ENCODE assay signal across 26 cellular contexts in genomic region chr11:57416436-57416835, GRCh38. TPM values are rescaled to one million over a fixed set of nuclear protein-coding genes. Genes with fewer than 3 reads are reported as not detected.
A peak's percentile ranks its signal among the peaks of the same experiment; 100 is the strongest.
DNase-seq lines count a peak whose midpoint lies in the region; ATAC-seq and TF ChIP-seq lines count a peak whose summit lies in the region.
"Had no signal": no experiment of that assay in that cellular context is flagged by ENCODE, and none has a peak within 500 bp of the region (broad histone marks: within the 10 kb centered on the region; RNA-seq: fewer than 3 reads in every experiment).

No MANE protein-coding gene starts in this region.

- H3K36me3 ChIP-seq in mesenchymal stem cell (ENCODE audit: control insufficient read depth in 1 of 2, insufficient read depth in 2 of 2, low read depth in 1 of 2, low read length in 2 of 2) (peaks cover 35 to 100% of the 10 kb centered on the region in 2 experiments), upper lobe of left lung (peaks cover 35 to 95% (median 56%) of the 10 kb centered on the region in 4 donors), mucosa of descending colon (ENCODE audit: low read depth) (no peaks in the 10 kb centered on the region)

- H3K4ac ChIP-seq in mesenchymal stem cell (ENCODE audit: low read depth in 1 of 2, low read length in 2 of 2) = no peak overlapping the region

- no peak overlapping the region for H2AK5ac ChIP-seq in mesenchymal stem cell (ENCODE audit: low read length, severe bottlenecking)

- TF ChIP-seq CTCF in upper lobe of left lung (IDR thresholded peaks at IDR 0.05) (no peak), mucosa of descending colon (IDR thresholded peaks at IDR 0.05) (no peak)

- H3K4me2 ChIP-seq in mesenchymal stem cell (ENCODE audit: low read length, poor library complexity, severe bottlenecking) = no peak overlapping the region
- H3K4me2 ChIP-seq: BLaER1, SK-N-SH had no signal

- H2BK15ac ChIP-seq in mesenchymal stem cell (ENCODE audit: low read depth, poor library complexity, severe bottlenecking) = no peak overlapping the region

- no peak overlapping the region for H2AFZ ChIP-seq in mesenchymal stem cell (ENCODE audit: low read depth, low read length)

- no peak overlapping the region for H2BK120ac ChIP-seq in mesenchymal stem cell (ENCODE audit: low read depth, low read length)

- no peak for TF ChIP-seq POLR2A in upper lobe of left lung (IDR thresholded peaks at IDR 0.05)

- H3K36me3 Mint-ChIP-seq in activated T-cell treated with anti-CD3 and anti-CD28 coated beads, Interleukin-2, amount 50 U/mL, for 24 hours (ENCODE audit: low read depth) = peaks cover 98% of the 10 kb centered on the region
- peaks cover 100% of the 10 kb centered on the region for H3K36me3 Mint-ChIP-seq in activated T-helper 17 cell treated with anti-CD3 and anti-CD28 coated beads, Interleukin-2, amount 50 U/mL, for 72 hours (ENCODE audit: low read depth)

- H3K4me3 ChIP-seq in mesenchymal stem cell (ENCODE audit: insufficient read depth in 1 of 2, low read depth in 1 of 2, low read length in 2 of 2) (no peak overlapping the region), upper lobe of left lung (no peak overlapping the region), mucosa of descending colon (no peak overlapping the region)
- H3K4me3 ChIP-seq: BLaER1 had no signal

- H3K23ac ChIP-seq in mesenchymal stem cell (ENCODE audit: low read length in 2 of 2) = no peak overlapping the region

- TF ChIP-seq EP300 in upper lobe of left lung (IDR thresholded peaks at IDR 0.05) = no peak

- H3K4me3 Mint-ChIP-seq in activated T-cell treated with anti-CD3 and anti-CD28 coated beads, Interleukin-2, amount 50 U/mL, for 24 hours = no peak overlapping the region
- peak overlapping the region; percentile 28 for H3K4me3 Mint-ChIP-seq in activated T-helper 17 cell treated with anti-CD3 and anti-CD28 coated beads, Interleukin-2, amount 50 U/mL, for 72 hours
- H3K4me3 Mint-ChIP-seq: CD4-positive, alpha-beta memory T cell had no signal

- DNase-seq in activated T-cell treated with anti-CD3 and anti-CD28 coated beads, Interleukin-2, amount 50 U/mL, for 24 hours = peak; percentile 12
- no peak for DNase-seq in activated T-cell treated with anti-CD3 and anti-CD28 coated beads, Interleukin-2, amount 50 U/mL, for 48 hours
- DNase-seq in mesenchymal stem cell (no peak), upper lobe of left lung (no peak), COLO829 (ENCODE audit: low spot score) (no peak), mucosa of descending colon (no peak), NCI-H2196 treated with DMSO at 0.1 percent for 48 hours (lab: John Stamatoyannopoulos, UW; ENCODE audit: unreplicated experiment) (no peak)
- DNase-seq: ACHN; CD4-positive, alpha-beta memory T cell; DMS153; Kasumi-1; MM.1S; NCI-H1048; NCI-H1436; NCI-H187 treated with DMSO at 0.1 percent for 48 hours; NCI-H2107; NCI-H226; NCI-H510A treated with DMSO at 0.1 percent for 48 hours; NCI-H748 treated with DMSO at 0.1 percent for 48 hours; SIG-M5; SK-N-SH had no signal

- no peak overlapping the region for H2BK5ac ChIP-seq in mesenchymal stem cell (ENCODE audit: low read depth, low read length, poor library complexity, severe bottlenecking)

- H3K9me3 ChIP-seq in mesenchymal stem cell (ENCODE audit: control insufficient read depth, low read length) (peaks cover 6% of the 10 kb centered on the region), upper lobe of left lung (no peaks in the 10 kb centered on the region), mucosa of descending colon (no peaks in the 10 kb centered on the region)
- H3K9me3 ChIP-seq: SK-N-SH had no signal

- H3K27me3 ChIP-seq in mesenchymal stem cell (ENCODE audit: control insufficient read depth in 1 of 2, insufficient read depth in 1 of 2, low read length in 2 of 2) = no peaks in the 10 kb centered on the region
- H3K27me3 ChIP-seq in upper lobe of left lung = no peaks in the 10 kb centered on the region
- H3K27me3 ChIP-seq: BLaER1 had no signal

- WGBS in mesenchymal stem cell = 94% methylated on average over 3 of the region's 3 CpGs
- 93 to 94% methylated on average over 3 of the region's 3 CpGs for WGBS in upper lobe of left lung, 2 donors

- no peak overlapping the region for H3K18ac ChIP-seq in mesenchymal stem cell (ENCODE audit: low read depth in 1 of 2, low read length in 2 of 2)

- H3K14ac ChIP-seq in mesenchymal stem cell (ENCODE audit: low read length in 2 of 2) = no peak overlapping the region

- peak overlapping the region; percentile 70 for H3K9ac ChIP-seq in mesenchymal stem cell (ENCODE audit: low read length)
- H3K9ac ChIP-seq: BLaER1, SK-N-SH had no signal

- H3K4me1 ChIP-seq in mesenchymal stem cell (ENCODE audit: control insufficient read depth, insufficient read depth, low read depth, low read length) (no peaks in the 10 kb centered on the region), upper lobe of left lung (peaks cover 5 to 12% (median 12%) of the 10 kb centered on the region in 4 donors), mucosa of descending colon (ENCODE audit: low read depth) (no peaks in the 10 kb centered on the region)

- H3K4me1 Mint-ChIP-seq in activated T-cell treated with anti-CD3 and anti-CD28 coated beads, Interleukin-2, amount 50 U/mL, for 24 hours (ENCODE audit: low read depth) = peaks cover 77% of the 10 kb centered on the region
- H3K4me1 Mint-ChIP-seq in activated T-helper 17 cell treated with anti-CD3 and anti-CD28 coated beads, Interleukin-2, amount 50 U/mL, for 72 hours = peaks cover 34% of the 10 kb centered on the region

- H4K8ac ChIP-seq in mesenchymal stem cell (ENCODE audit: low read length) = no peak overlapping the region

- intact Hi-C loops in mucosa of descending colon (cut with DNase I, micrococcal nuclease) = no loop called here

- H3K9me3 Mint-ChIP-seq in activated T-cell treated with anti-CD3 and anti-CD28 coated beads, Interleukin-2, amount 50 U/mL, for 24 hours = no peaks in the 10 kb centered on the region
- H3K9me3 Mint-ChIP-seq in activated T-helper 17 cell treated with anti-CD3 and anti-CD28 coated beads, Interleukin-2, amount 50 U/mL, for 72 hours = no peaks in the 10 kb centered on the region
- H3K9me3 Mint-ChIP-seq: CD4-positive, alpha-beta memory T cell had no signal

- no peak overlapping the region for H3K27ac ChIP-seq in mesenchymal stem cell (ENCODE audit: low read length, poor library complexity, severe bottlenecking)
- H3K27ac ChIP-seq in upper lobe of left lung = peak overlapping the region in 3 of 4 donors; percentile 6 to 33 (median 18)
- H3K27ac ChIP-seq: 22Rv1, BLaER1 had no signal

- no peak overlapping the region for H2BK12ac ChIP-seq in mesenchymal stem cell (ENCODE audit: low read length in 2 of 2)

- H3K27me3 Mint-ChIP-seq in activated T-cell treated with anti-CD3 and anti-CD28 coated beads, Interleukin-2, amount 50 U/mL, for 24 hours = no peaks in the 10 kb centered on the region
- H3K27me3 Mint-ChIP-seq in activated T-helper 17 cell treated with anti-CD3 and anti-CD28 coated beads, Interleukin-2, amount 50 U/mL, for 72 hours = no peaks in the 10 kb centered on the region
- H3K27me3 Mint-ChIP-seq: CD4-positive, alpha-beta memory T cell had no signal

- no peak for ATAC-seq in activated T-helper 17 cell treated with anti-CD3 and anti-CD28 coated beads, Interleukin-2, amount 50 U/mL, for 72 hours (replicated peaks)
- ATAC-seq in upper lobe of left lung (ENCODE audit: low FRiP score in 2 of 2) = no peak
- ATAC-seq in mucosa of descending colon = no peak

- H4K91ac ChIP-seq in mesenchymal stem cell (ENCODE audit: low read length) = no peak overlapping the region

- H3K27ac Mint-ChIP-seq in activated T-cell treated with anti-CD3 and anti-CD28 coated beads, Interleukin-2, amount 50 U/mL, for 24 hours = peak overlapping the region; percentile 71
- H3K27ac Mint-ChIP-seq in activated T-helper 17 cell treated with anti-CD3 and anti-CD28 coated beads, Interleukin-2, amount 50 U/mL, for 72 hours = no peak overlapping the region

- H3K79me1 ChIP-seq in mesenchymal stem cell (replicated peaks; ENCODE audit: low read length, poor library complexity, severe bottlenecking) = peaks cover 5% of the 10 kb centered on the region

RNA-seq across cellular contexts. Expression of gene SLC43A3, which starts 10.5 kb away (rescaled TPM):
- 100 to 1,000 TPM; 346 to 386 TPM for total RNA-seq in activated T-helper 17 cell treated with anti-CD3 and anti-CD28 coated beads, Interleukin-2, amount 50 U/mL, for 72 hours
- polyA plus RNA-seq in mesenchymal stem cell (2013, experiment 1 of 2) = 3.9 TPM
- polyA plus RNA-seq in mesenchymal stem cell (2013, experiment 2 of 2) = 3.8 TPM
- total RNA-seq in upper lobe of left lung (100 to 1,000 TPM in 4 of 6 donors, 10 to 100 TPM in 2; 61.6 to 177 (median 118) TPM), mucosa of descending colon (10 to 100 TPM in 2 of 3 donors, 1 to 10 TPM in 1; 6.3 to 24.4 (median 16.9) TPM)
- total RNA-seq: G401 had no signal

RNA-seq across cellular contexts. Expression of gene PRG2, which starts 26.0 kb away (rescaled TPM):
- total RNA-seq in activated T-helper 17 cell treated with anti-CD3 and anti-CD28 coated beads, Interleukin-2, amount 50 U/mL, for 72 hours = 1 to 10 TPM; 2.2 to 6.2 TPM
- polyA plus RNA-seq in mesenchymal stem cell (2013, experiment 1 of 2) = not detected
- 0.04 TPM for polyA plus RNA-seq in mesenchymal stem cell (2013, experiment 2 of 2)
- 1 to 10 TPM in 3 of 6 donors, under 1 TPM in 1, not detected in 2; 0.30 to 2.6 (median 1.6) TPM for total RNA-seq in upper lobe of left lung
- total RNA-seq in mucosa of descending colon = under 1 TPM in 1 of 3 donors, not detected in 2; 0.24 TPM
- total RNA-seq: G401, H4 had no signal
- polyA plus RNA-seq: CD4-positive, alpha-beta memory T cell; SK-N-SH had no signal

RNA-seq across cellular contexts. Expression of gene PRG3, which starts 35.5 kb away (rescaled TPM):
- not detected for total RNA-seq in activated T-helper 17 cell treated with anti-CD3 and anti-CD28 coated beads, Interleukin-2, amount 50 U/mL, for 72 hours
- polyA plus RNA-seq in mesenchymal stem cell (2013, experiment 1 of 2) = not detected
- polyA plus RNA-seq in mesenchymal stem cell (2013, experiment 2 of 2) = not detected
- not detected for total RNA-seq in upper lobe of left lung
- total RNA-seq in mucosa of descending colon = not detected
- total RNA-seq: CD4-positive, alpha-beta memory T cell; G401; H4 had no signal
- polyA plus RNA-seq: CD4-positive, alpha-beta memory T cell; SK-N-SH had no signal

RNA-seq across cellular contexts. Expression of gene RTN4RL2, which starts 43.9 kb away (rescaled TPM):
- under 1 TPM; 0.22 to 0.82 TPM for total RNA-seq in activated T-helper 17 cell treated with anti-CD3 and anti-CD28 coated beads, Interleukin-2, amount 50 U/mL, for 72 hours
- 0.28 TPM for polyA plus RNA-seq in mesenchymal stem cell (2013, experiment 1 of 2)
- polyA plus RNA-seq in mesenchymal stem cell (2013, experiment 2 of 2) = 0.22 TPM
- total RNA-seq in upper lobe of left lung = 1 to 10 TPM in 5 of 6 donors, not detected in 1; 1.1 to 4.1 (median 2.0) TPM
- under 1 TPM; 0.38 to 0.73 (median 0.48) TPM for total RNA-seq in mucosa of descending colon
- total RNA-seq: G401 had no signal
